ENCODE assay signal across 21 cellular contexts in genomic region chr2:237444026-237444425, GRCh38. TPM values are rescaled to one million over a fixed set of nuclear protein-coding genes. Genes with fewer than 3 reads are reported as not detected.
A peak's percentile ranks its signal among the peaks of the same experiment; 100 is the strongest.
DNase-seq lines count a peak whose midpoint lies in the region; ATAC-seq and TF ChIP-seq lines count a peak whose summit lies in the region.
"Had no signal": no experiment of that assay in that cellular context is flagged by ENCODE, and none has a peak within 500 bp of the region (broad histone marks: within the 10 kb centered on the region; RNA-seq: fewer than 3 reads in every experiment).

No MANE protein-coding gene starts in this region.

- no peaks in the 10 kb centered on the region for H3K27me3 Mint-ChIP-seq in activated CD4-positive, alpha-beta T cell treated with anti-CD3 and anti-CD28 coated beads for 36 hours

- CTCF ChIA-PET in activated CD4-positive, alpha-beta T cell treated with anti-CD3 and anti-CD28 coated beads for 36 hours (lab: Charles Lee) = interaction anchor here (0.7 to 6.5 kb wide), 2 partner anchors 14 to 24 kb away, joined by 3 to 67 read pairs; no protein-coding TSS in a partner anchor
- CTCF ChIA-PET in AG04450 (lab: Charles Lee) = interaction anchor here (4.2 kb wide), 1 partner anchor 23 kb away, joined by 53 read pairs; no protein-coding TSS in a partner anchor

- peaks cover 13% of the 10 kb centered on the region for H3K9me3 ChIP-seq in AG04450 (ENCODE audit: control insufficient read depth, insufficient read depth, low read length)

- H3K27ac ChIP-seq in AG04450 (ENCODE audit: low read depth, low read length) = peak overlapping the region; percentile 21
- H3K27ac ChIP-seq: RWPE1 had no signal

- POLR2A ChIA-PET in activated CD4-positive, alpha-beta T cell treated with anti-CD3 and anti-CD28 coated beads for 36 hours (lab: Charles Lee) = no interaction called here
- POLR2A ChIA-PET in AG04450 (lab: Yijun Ruan, JAX) = no interaction called here

- H3K36me3 Mint-ChIP-seq in activated CD4-positive, alpha-beta T cell treated with anti-CD3 and anti-CD28 coated beads for 36 hours (ENCODE audit: low read depth) = peaks cover 9% of the 10 kb centered on the region

- intact Hi-C loops in activated CD4-positive, alpha-beta T cell treated with anti-CD3 and anti-CD28 coated beads for 36 hours (cut with DNase I, micrococcal nuclease) = no loop called here

- peaks cover 8% of the 10 kb centered on the region for H3K9me3 Mint-ChIP-seq in activated CD4-positive, alpha-beta T cell treated with anti-CD3 and anti-CD28 coated beads for 36 hours (ENCODE audit: low read depth)

- DNase-seq in activated CD4-positive, alpha-beta T cell treated with anti-CD3 and anti-CD28 coated beads for 36 hours = no peak
- DNase-seq in activated CD4-positive, alpha-beta T cell treated with anti-CD3 and anti-CD28 coated beads, Interleukin-2, amount 50 U/mL, for 4 hours = no peak
- DNase-seq in AG04450 (ENCODE audit: low read depth, low spot score) (no peak), fibroblast of villous mesenchyme (ENCODE audit: low read depth) (peak; percentile 84)
- DNase-seq in stimulated activated CD8-positive, alpha-beta memory T cell treated with anti-CD3 and anti-CD28 coated beads, Interleukin-4, amount 100 ng/mL, for 48 hours = peak; percentile 11
- DNase-seq: 8988T; AML-193; C1 segment of cervical spinal cord; DMS53; Karpas-422; MV-4-11; NCI-H1105 treated with DMSO at 0.1 percent for 48 hours; NCI-H2029 treated with DMSO at 0.1 percent for 48 hours; NCI-H345; NCI-H524; NCI-H774; NK-92 treated with Interleukin-12 subunit alpha and Interleukin-12 subunit beta, amount 100 ng/mL, for 24 hours; SHP77 treated with DMSO at 0.1 percent for 48 hours had no signal

- H3K4me3 Mint-ChIP-seq in activated CD4-positive, alpha-beta T cell treated with anti-CD3 and anti-CD28 coated beads for 36 hours = no peak overlapping the region

- H3K4me3 ChIP-seq in AG04450 (ENCODE audit: low read depth, low read length) (no peak overlapping the region), fibroblast of villous mesenchyme (ENCODE audit: low read depth, low read length) (no peak overlapping the region)

- no peak for ATAC-seq in activated CD4-positive, alpha-beta T cell treated with anti-CD3 and anti-CD28 coated beads for 36 hours
- ATAC-seq in HG02938 (IDR thresholded peaks at IDR 0.05; ENCODE audit: unreplicated experiment) = no peak
- ATAC-seq in GM21381 (IDR thresholded peaks at IDR 0.05; ENCODE audit: unreplicated experiment) = no peak

- H3K27me3 ChIP-seq in AG04450 (ENCODE audit: control insufficient read depth, insufficient read depth, low read length) = no peaks in the 10 kb centered on the region

- H3K27ac Mint-ChIP-seq in activated CD4-positive, alpha-beta T cell treated with anti-CD3 and anti-CD28 coated beads for 36 hours = peak overlapping the region; percentile 33

- TF ChIP-seq CTCF in AG04450 (IDR thresholded peaks at IDR 0.05; ENCODE audit: low read depth, low read length) (no peak), fibroblast of villous mesenchyme (IDR thresholded peaks at IDR 0.05; ENCODE audit: insufficient read depth, low read depth, low read length) (no peak)

- peaks cover 63% of the 10 kb centered on the region for H3K4me1 Mint-ChIP-seq in activated CD4-positive, alpha-beta T cell treated with anti-CD3 and anti-CD28 coated beads for 36 hours

RNA-seq across cellular contexts. Expression of gene COL6A3, which starts 30.1 kb away (rescaled TPM):
- 10 to 100 TPM; 29.9 to 36.4 TPM for total RNA-seq in activated CD4-positive, alpha-beta T cell treated with anti-CD3 and anti-CD28 coated beads for 36 hours
- 1,384 and 2,107 TPM in 2 replicates for polyA plus RNA-seq in AG04450 (2011; rRNA removed)
- 2,516 and 3,153 TPM in 2 replicates for polyA minus RNA-seq in AG04450 (2011; rRNA and poly(A)+ RNA removed)
- total RNA-seq in fibroblast of villous mesenchyme = 1,329 and 1,968 TPM in 2 replicates

RNA-seq across cellular contexts. Expression of gene MLPH, which starts 43.0 kb away (rescaled TPM):
- total RNA-seq in activated CD4-positive, alpha-beta T cell treated with anti-CD3 and anti-CD28 coated beads for 36 hours = 1 to 10 TPM in 1 of 2 experiments, under 1 TPM in 1; 0.82 to 1.2 TPM
- 15.5 and 15.6 TPM in 2 replicates for polyA plus RNA-seq in AG04450 (2011; rRNA removed)
- 29.5 and 33.7 TPM in 2 replicates for polyA minus RNA-seq in AG04450 (2011; rRNA and poly(A)+ RNA removed)
- 29.3 and 40.6 TPM in 2 replicates for total RNA-seq in fibroblast of villous mesenchyme

Comparison
In these comparisons a context has a peak if more than half of its experiments do, and no peak if none do; other contexts are left out.
1. DNase-seq: peak in fibroblast of villous mesenchyme (single experiment) and stimulated activated CD8-positive, alpha-beta memory T cell treated with anti-CD3 and anti-CD28 coated beads, Interleukin-4, amount 100 ng/mL, for 48 hours (single experiment); none in activated CD4-positive, alpha-beta T cell treated with anti-CD3 and anti-CD28 coated beads for 36 hours (single experiment), activated CD4-positive, alpha-beta T cell treated with anti-CD3 and anti-CD28 coated beads, Interleukin-2, amount 50 U/mL, for 4 hours (0 of 2) and AG04450 (single experiment).
2. RNA of gene COL6A3, which starts 30.1 kb away (total RNA-seq): 1,329 to 1,968 TPM in fibroblast of villous mesenchyme; 29.9 to 36.4 TPM in activated CD4-positive, alpha-beta T cell treated with anti-CD3 and anti-CD28 coated beads for 36 hours; every median in the first group is over 10 times any median in the second.
3. RNA of gene MLPH, which starts 43.0 kb away (total RNA-seq): 29.3 to 40.6 TPM in fibroblast of villous mesenchyme; 0.82 to 1.2 TPM in activated CD4-positive, alpha-beta T cell treated with anti-CD3 and anti-CD28 coated beads for 36 hours; every median in the first group is over 10 times any median in the second.